ENCODE assay signal across 9 cellular contexts in genomic region chr14:24309538-24310386, GRCh38. TPM values are rescaled to one million over a fixed set of nuclear protein-coding genes. Genes with fewer than 3 reads are reported as not detected.
DNase-seq lines count a peak whose midpoint lies in the region; ATAC-seq, FAIRE-seq and TF ChIP-seq lines count a peak whose summit lies in the region.
"Had no signal": no experiment of that assay in that cellular context is flagged by ENCODE, and none has a peak within 500 bp of the region (broad histone marks: within the 10 kb centered on the region; RNA-seq: fewer than 3 reads in every experiment).

A gene with protein sequence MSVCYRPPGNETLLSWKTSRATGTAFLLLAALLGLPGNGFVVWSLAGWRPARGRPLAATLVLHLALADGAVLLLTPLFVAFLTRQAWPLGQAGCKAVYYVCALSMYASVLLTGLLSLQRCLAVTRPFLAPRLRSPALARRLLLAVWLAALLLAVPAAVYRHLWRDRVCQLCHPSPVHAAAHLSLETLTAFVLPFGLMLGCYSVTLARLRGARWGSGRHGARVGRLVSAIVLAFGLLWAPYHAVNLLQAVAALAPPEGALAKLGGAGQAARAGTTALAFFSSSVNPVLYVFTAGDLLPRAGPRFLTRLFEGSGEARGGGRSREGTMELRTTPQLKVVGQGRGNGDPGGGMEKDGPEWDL (plus strand): TSS chr14:24310140. CDS start chr14:24310665, 525 bp downstream.

- peak within 1 kb of the TSS; percentile 70 for H3K4me3 Mint-ChIP-seq in activated CD4-positive, alpha-beta T cell treated with anti-CD3 and anti-CD28 coated beads for 36 hours

- FAIRE-seq in keratinocyte (lab: Jason Lieb, UNC) (peak; percentile 97), H54 (lab: Jason Lieb, UNC) (no peak)

- ATAC-seq in activated CD4-positive, alpha-beta T cell treated with anti-CD3 and anti-CD28 coated beads for 36 hours = no peak
- no peak for ATAC-seq in activated naive CD4-positive, alpha-beta T cell treated with anti-CD3 and anti-CD28 coated beads, Interleukin-2, amount 50 U/mL, for 72 hours
- ATAC-seq in GM21717 (IDR thresholded peaks at IDR 0.05; ENCODE audit: unreplicated experiment) (no peak), HG02571 (IDR thresholded peaks at IDR 0.05; ENCODE audit: unreplicated experiment) (no peak)

- H3K4me3 ChIP-seq in keratinocyte (ENCODE audit: control insufficient read depth in 2 of 3, extremely low read depth in 1 of 3, insufficient read depth in 2 of 3, low read depth in 1 of 3, low read length in 3 of 3) (peak within 1 kb of the TSS; percentile 11 to 43 (median 28)), stomach smooth muscle (ENCODE audit: low read length in 2 of 2) (peak within 1 kb of the TSS; percentile 67 to 79)

- peaks cover 30 to 35% of the 10 kb centered on the region in 2 experiments for H3K36me3 ChIP-seq in keratinocyte (ENCODE audit: control insufficient read depth in 2 of 2, extremely low read depth in 1 of 2, insufficient read depth in 2 of 2, low read length in 2 of 2)
- peaks cover 20 to 26% of the 10 kb centered on the region in 2 donors for H3K36me3 ChIP-seq in stomach smooth muscle (ENCODE audit: control insufficient read depth in 2 of 2, insufficient read depth in 2 of 2, low read length in 2 of 2)

- dilution Hi-C loops in keratinocyte (cut with MboI; ENCODE audit: extremely low pct_ligation_motif_present, low sequenced_read_pairs) = no loop called here

- no peaks in the 10 kb centered on the region for H3K27me3 Mint-ChIP-seq in activated CD4-positive, alpha-beta T cell treated with anti-CD3 and anti-CD28 coated beads for 36 hours

- H3K27ac ChIP-seq in keratinocyte (ENCODE audit: control insufficient read depth, insufficient read depth, low read length) (peak within 1 kb of the TSS; percentile 35), stomach smooth muscle (ENCODE audit: low read length) (peak within 1 kb of the TSS; percentile 58)

- H3K9me3 ChIP-seq in keratinocyte (ENCODE audit: control insufficient read depth, low read depth, low read length) = no peaks in the 10 kb centered on the region
- no peaks in the 10 kb centered on the region for H3K9me3 ChIP-seq in stomach smooth muscle (ENCODE audit: control insufficient read depth in 2 of 2, low read length in 2 of 2)

- no peaks in the 10 kb centered on the region for H3K9me1 ChIP-seq in keratinocyte (ENCODE audit: control insufficient read depth, extremely low read depth, insufficient read depth, low read length)

- POLR2A ChIA-PET in activated CD4-positive, alpha-beta T cell treated with anti-CD3 and anti-CD28 coated beads for 36 hours (lab: Charles Lee) = interaction anchor here (0.6 to 1.3 kb wide), 4 partner anchors 10 to 101 kb away, joined by 3 to 6 read pairs (median 4); partner anchors contain the start of genes CHMP4A, DHRS1 and NOP9

- H3K27me3 ChIP-seq in keratinocyte (ENCODE audit: control insufficient read depth, extremely low read depth, insufficient read depth, low read length) = no peaks in the 10 kb centered on the region
- no peaks in the 10 kb centered on the region for H3K27me3 ChIP-seq in stomach smooth muscle (ENCODE audit: control insufficient read depth in 1 of 2, insufficient read depth in 2 of 2, low read length in 2 of 2)

- no peaks in the 10 kb centered on the region for H4K20me1 ChIP-seq in keratinocyte (ENCODE audit: control insufficient read depth, extremely low read depth, insufficient read depth, low read length)

- H3K4me1 ChIP-seq in keratinocyte (ENCODE audit: control insufficient read depth, extremely low read depth, insufficient read depth, low read length) (peaks cover 52% of the 10 kb centered on the region), stomach smooth muscle (ENCODE audit: control insufficient read depth, insufficient read depth, low read length) (peaks cover 23% of the 10 kb centered on the region)

- H3K9ac ChIP-seq in keratinocyte (ENCODE audit: control insufficient read depth, extremely low read depth, insufficient read depth, low read length) = peak within 1 kb of the TSS; percentile 26
- H3K9ac ChIP-seq in stomach smooth muscle (ENCODE audit: low read length in 2 of 2) = peak within 1 kb of the TSS; percentile 61 to 71

- H3K4me1 Mint-ChIP-seq in activated CD4-positive, alpha-beta T cell treated with anti-CD3 and anti-CD28 coated beads for 36 hours = peaks cover 57% of the 10 kb centered on the region

- TF ChIP-seq POLR2A in H54 (IDR thresholded peaks at IDR 0.05; ENCODE audit: low read depth, low read length) = no peak

- H2AFZ ChIP-seq in keratinocyte (ENCODE audit: control insufficient read depth, low read length) = peak within 1 kb of the TSS; percentile 34

- intact Hi-C loops in activated CD4-positive, alpha-beta T cell treated with anti-CD3 and anti-CD28 coated beads for 36 hours (cut with DNase I, micrococcal nuclease) = loop anchor here in 1 of 2 experiments (2.0 kb wide), 1 partner anchor 13 kb away; no protein-coding TSS in a partner anchor

- TF ChIP-seq CTCF in keratinocyte (optimal IDR thresholded peaks at IDR 0.05 in 1 of 3, IDR thresholded peaks at IDR 0.05 in 1 of 3, conservative IDR thresholded peaks at IDR 0.05 in 1 of 3; ENCODE audit: extremely low read depth in 1 of 3, insufficient read depth in 2 of 3, low read length in 3 of 3) = peak in 2 of 3 experiments; percentile 14 to 31

- peak within 1 kb of the TSS; percentile 88 for H3K4me2 ChIP-seq in keratinocyte (ENCODE audit: control insufficient read depth, extremely low read depth, insufficient read depth, low read depth, low read length)

- DNase-seq in activated CD4-positive, alpha-beta T cell treated with anti-CD3 and anti-CD28 coated beads for 36 hours = no peak
- no peak for DNase-seq in activated CD4-positive, alpha-beta T cell treated with anti-CD3 and anti-CD28 coated beads, Interleukin-2, amount 50 U/mL, for 1 hour
- no peak for DNase-seq in activated naive CD4-positive, alpha-beta T cell treated with anti-CD3 and anti-CD28 coated beads, Interleukin-2, amount 50 U/mL, for 72 hours (ENCODE audit: low spot score in 2 of 2)
- no peak for DNase-seq in keratinocyte (ENCODE audit: low read depth, low spot score)
- no peak for DNase-seq in H54 (ENCODE audit: insufficient read length, low spot score)
- DNase-seq: NCI-H187 treated with DMSO at 0.1 percent for 48 hours had no signal

- CTCF ChIA-PET in activated CD4-positive, alpha-beta T cell treated with anti-CD3 and anti-CD28 coated beads for 36 hours (lab: Charles Lee) = interaction anchor here (0.6 to 16.5 kb wide), 27 partner anchors 10 to 201 kb away, joined by 3 to 430 read pairs (median 4); partner anchors contain the start of genes CHMP4A, DHRS1, GMPR2 and MDP1

- peaks cover 4% of the 10 kb centered on the region for H3K79me2 ChIP-seq in keratinocyte (ENCODE audit: control insufficient read depth, insufficient read depth, low read length)

- no peaks in the 10 kb centered on the region for H3K9me3 Mint-ChIP-seq in activated CD4-positive, alpha-beta T cell treated with anti-CD3 and anti-CD28 coated beads for 36 hours (ENCODE audit: low read depth)
- H3K9me3 Mint-ChIP-seq in activated naive CD4-positive, alpha-beta T cell treated with anti-CD3 and anti-CD28 coated beads, Interleukin-2, amount 50 U/mL, for 72 hours = no peaks in the 10 kb centered on the region

- peaks cover 41% of the 10 kb centered on the region for H3K36me3 Mint-ChIP-seq in activated CD4-positive, alpha-beta T cell treated with anti-CD3 and anti-CD28 coated beads for 36 hours (ENCODE audit: low read depth)
- H3K36me3 Mint-ChIP-seq in activated naive CD4-positive, alpha-beta T cell treated with anti-CD3 and anti-CD28 coated beads, Interleukin-2, amount 50 U/mL, for 72 hours = peaks cover 5 to 12% of the 10 kb centered on the region in 2 donors

- peak within 1 kb of the TSS; percentile 30 for H3K27ac Mint-ChIP-seq in activated CD4-positive, alpha-beta T cell treated with anti-CD3 and anti-CD28 coated beads for 36 hours
- H3K27ac Mint-ChIP-seq in activated naive CD4-positive, alpha-beta T cell treated with anti-CD3 and anti-CD28 coated beads, Interleukin-2, amount 50 U/mL, for 72 hours = peak within 1 kb of the TSS; percentile 23 to 55

RNA-seq across cellular contexts. Expression of the gene that starts here (rescaled TPM):
- total RNA-seq in activated CD4-positive, alpha-beta T cell treated with anti-CD3 and anti-CD28 coated beads for 36 hours = 1 to 10 TPM; 7.5 to 9.5 TPM
- total RNA-seq in activated naive CD4-positive, alpha-beta T cell treated with anti-CD3 and anti-CD28 coated beads, Interleukin-2, amount 50 U/mL, for 72 hours = 10 to 100 TPM; 13.7 to 16.2 TPM
- 5.4 to 13.4 TPM (median 7.9 TPM) in 3 replicates for polyA plus RNA-seq in keratinocyte
- 3.9 TPM for polyA plus RNA-seq in keratinocyte (2011; ENCODE audit: low read depth)
- 1.2 and 2.7 TPM in 2 replicates for polyA plus RNA-seq in keratinocyte (2011; cell fraction: cytosol; rRNA removed)
- polyA plus RNA-seq in keratinocyte (2011; cell fraction: nucleus; rRNA removed) = 28.9 and 46.2 TPM in 2 replicates
- polyA plus RNA-seq in keratinocyte (2012; ENCODE audit: low replicate concordance) = 8.7 and 19.1 TPM in 2 replicates
- 6.4 to 9.3 TPM (median 6.9 TPM) in 3 replicates for polyA minus RNA-seq in keratinocyte
- 16.9 TPM for polyA minus RNA-seq in keratinocyte (2011; cell fraction: cytosol; rRNA and poly(A)+ RNA removed)
- polyA minus RNA-seq in keratinocyte (2011; cell fraction: nucleus; rRNA and poly(A)+ RNA removed) = 33.0 TPM in 2 replicates
